ENCODE assay signal across 8 cellular contexts in genomic region chr20:5674176-5674660, GRCh38.
DNase-seq lines count a peak whose midpoint lies in the region; ATAC-seq and TF ChIP-seq lines count a peak whose summit lies in the region.

No MANE protein-coding gene starts in this region.

- 74 to 92% (median 82%) methylated on average over 3 of the region's 3 CpGs for WGBS in stomach, 5 donors

- DNase-seq in COLO668 (lab: John Stamatoyannopoulos, UW; ENCODE audit: unreplicated experiment) (peak; percentile 64), SHP77 (lab: John Stamatoyannopoulos, UW) (peak; percentile 47 to 52), globus pallidus (ENCODE audit: low spot score) (peak; percentile 31), HAP-1 (ENCODE audit: low spot score in 2 of 2) (no peak), GDM1 (lab: John Stamatoyannopoulos, UW) (no peak), stomach (no peak)

- TF ChIP-seq EP300 in stomach (IDR thresholded peaks at IDR 0.05): no peak

- no peak for TF ChIP-seq CTCF in stomach (IDR thresholded peaks at IDR 0.05)

- H3K4me3 ChIP-seq in HAP-1 (no peak overlapping the region), stomach (no peak overlapping the region)

- H3K36me3 ChIP-seq in HAP-1 (replicated peaks) (no peaks in the 10 kb centered on the region), stomach (no peaks in the 10 kb centered on the region)

- H3K4me1 ChIP-seq in HAP-1 (no peaks in the 10 kb centered on the region), stomach (no peaks in the 10 kb centered on the region)

- TF ChIP-seq POLR2A in stomach (IDR thresholded peaks at IDR 0.05): no peak

- peak overlapping the region in 1 of 5 donors; percentile 21 for H3K27ac ChIP-seq in stomach

- intact Hi-C loops in stomach (cut with DNase I; ENCODE audit: low total_unique reads): no loop called here

- ATAC-seq in GM19328 (IDR thresholded peaks at IDR 0.05; ENCODE audit: unreplicated experiment) (peak; percentile 90), HG03159 (IDR thresholded peaks at IDR 0.05; ENCODE audit: unreplicated experiment) (peak; percentile 87)

- H3K27me3 ChIP-seq in HAP-1 (ENCODE audit: low read depth) (no peaks in the 10 kb centered on the region), stomach (no peaks in the 10 kb centered on the region)

- in situ Hi-C loops in HAP-1 (cut with MboI; ENCODE audit: low sequenced_read_pairs): no loop called here

- H3K9me3 ChIP-seq in HAP-1 (no peaks in the 10 kb centered on the region), stomach (no peaks in the 10 kb centered on the region)

Comparison
In these comparisons a context has a peak if more than half of its experiments do, and no peak if none do; other contexts are left out.
1. DNase-seq: peak in COLO668 (single experiment), SHP77 (2 of 2) and globus pallidus (single experiment); none in HAP-1 (0 of 2), GDM1 (single experiment) and stomach (single experiment).